Comparison of ENCODE assay signal across 8 cellular contexts in the genomic region with DNA sequence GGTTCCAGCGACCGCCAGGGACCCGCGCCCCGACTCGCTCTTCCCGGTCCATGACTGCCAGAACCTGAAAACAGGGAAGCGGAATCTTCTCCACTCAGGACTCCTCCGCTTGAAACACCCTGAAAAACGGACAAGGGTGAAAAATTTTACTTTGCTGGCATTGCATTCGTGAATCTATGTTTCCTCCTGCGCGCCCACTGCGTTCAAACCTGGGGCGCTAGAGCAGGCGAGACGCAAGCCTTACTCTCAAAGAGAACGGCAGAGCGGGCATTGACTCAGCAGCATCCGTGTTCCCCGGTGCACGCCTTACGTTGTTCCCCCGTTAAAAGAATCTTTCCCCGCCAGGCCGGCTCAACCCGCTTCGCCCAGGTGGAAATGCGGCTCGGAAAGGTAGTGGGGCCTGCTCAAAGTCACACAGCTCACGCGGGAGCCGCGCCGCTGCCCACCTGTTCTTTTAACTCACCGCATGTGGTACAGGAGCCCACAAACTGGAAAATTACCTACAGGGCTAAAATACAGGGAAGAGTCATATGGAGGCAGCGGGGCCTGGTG. TPM values are rescaled to one million over a fixed set of nuclear protein-coding genes. Genes with fewer than 3 reads are reported as not detected.
DNase-seq lines count a peak whose midpoint lies in the region; ATAC-seq, FAIRE-seq and TF ChIP-seq lines count a peak whose summit lies in the region.

No MANE protein-coding gene starts in this region.

- peaks cover 3 to 12% of the 10 kb centered on the region in 2 donors for H3K27me3 ChIP-seq in naive thymus-derived CD4-positive, alpha-beta T cell (ENCODE audit: control insufficient read depth in 2 of 2, insufficient read depth in 2 of 2, low read length in 2 of 2)
- H3K27me3 ChIP-seq in SJCRH30 = no peaks in the 10 kb centered on the region
- peaks cover 22 to 97% of the 10 kb centered on the region in 2 donors for H3K27me3 ChIP-seq in left lung

- 57% methylated on average over 34 of the region's 37 CpGs for WGBS in A549 (ENCODE audit: missing lambda C conversion rate)

- in situ Hi-C loops in astrocyte of the cerebellum (cut with HindIII; ENCODE audit: low sequenced_read_pairs) = loop anchor here (25.0 kb wide), 1 partner anchor 508 kb away; no protein-coding TSS in a partner anchor

- H3K4me1 ChIP-seq in A549 (peaks cover 16% of the 10 kb centered on the region; the same call in 1 of the 3 replicates), SJCRH30 (peaks cover 23% of the 10 kb centered on the region), left lung (peaks cover 5 to 15% of the 10 kb centered on the region in 2 donors)
- peaks cover 0 to 5% of the 10 kb centered on the region in 2 donors for H3K4me1 ChIP-seq in naive thymus-derived CD4-positive, alpha-beta T cell (ENCODE audit: control insufficient read depth in 2 of 2, insufficient read depth in 2 of 2, low read length in 2 of 2)

- H3K27me3 Mint-ChIP-seq in naive thymus-derived CD4-positive, alpha-beta T cell = peaks cover 49 to 85% (median 51%) of the 10 kb centered on the region in 5 donors

- H3K36me3 ChIP-seq in naive thymus-derived CD4-positive, alpha-beta T cell (ENCODE audit: control insufficient read depth in 2 of 3, insufficient read depth in 3 of 3, low read length in 3 of 3) = no peaks in the 10 kb centered on the region
- H3K36me3 ChIP-seq in SJCRH30 (no peaks in the 10 kb centered on the region), left lung (no peaks in the 10 kb centered on the region)

- peak overlapping the region; percentile 42 to 86 (median 77) for H3K4me3 Mint-ChIP-seq in naive thymus-derived CD4-positive, alpha-beta T cell

- ATAC-seq in A549 (no peak), sciatic nerve (no peak), left lung (no peak)
- no peak for ATAC-seq in naive thymus-derived CD4-positive, alpha-beta T cell

- no peaks in the 10 kb centered on the region for H3K36me3 Mint-ChIP-seq in naive thymus-derived CD4-positive, alpha-beta T cell

- no peak overlapping the region for H3K27ac Mint-ChIP-seq in naive thymus-derived CD4-positive, alpha-beta T cell

- TF ChIP-seq POLR2A in A549 (IDR thresholded peaks at IDR 0.05; ENCODE audit: low read length) = no peak

- peak overlapping the region; percentile 72 to 87 for H3K27ac ChIP-seq in A549
- no peak overlapping the region for H3K27ac ChIP-seq in naive thymus-derived CD4-positive, alpha-beta T cell (ENCODE audit: low read depth, low read length)
- no peak overlapping the region for H3K27ac ChIP-seq in SJCRH30
- no peak overlapping the region for H3K27ac ChIP-seq in left lung

- H3K9me3 Mint-ChIP-seq in naive thymus-derived CD4-positive, alpha-beta T cell = no peaks in the 10 kb centered on the region

- FAIRE-seq in A549 (lab: Jason Lieb, UNC) = no peak

- CTCF ChIA-PET in A549 (lab: Yijun Ruan, JAX) = interaction anchor here (0.6 to 6.3 kb wide), 27 partner anchors 11 to 534 kb away, joined by 3 to 150 read pairs (median 5); no protein-coding TSS in a partner anchor
- CTCF ChIA-PET in naive thymus-derived CD4-positive, alpha-beta T cell (lab: Charles Lee) = interaction anchor here (0.7 to 1.5 kb wide), 2 partner anchors 491 to 496 kb away, joined by 3 to 13 read pairs; no protein-coding TSS in a partner anchor

- H3K4me2 ChIP-seq in A549 = peak overlapping the region; percentile 84

- H3K4me1 Mint-ChIP-seq in naive thymus-derived CD4-positive, alpha-beta T cell = peaks cover 0 to 14% (median 7%) of the 10 kb centered on the region in 7 donors

- H3K9me3 ChIP-seq in A549 = no peaks in the 10 kb centered on the region
- no peaks in the 10 kb centered on the region for H3K9me3 ChIP-seq in naive thymus-derived CD4-positive, alpha-beta T cell (ENCODE audit: control insufficient read depth in 2 of 3, low read length in 3 of 3)
- H3K9me3 ChIP-seq in SJCRH30 (replicated peaks) = no peaks in the 10 kb centered on the region
- H3K9me3 ChIP-seq in left lung = no peaks in the 10 kb centered on the region

- TF ChIP-seq EP300 in A549 (IDR thresholded peaks at IDR 0.05) = no peak

- H3K4me3 ChIP-seq in A549 (peak overlapping the region; percentile 51), astrocyte of the cerebellum (ENCODE audit: low read depth, low read length) (peak overlapping the region; percentile 40), SJCRH30 (no peak overlapping the region), left lung (no peak overlapping the region)
- no peak overlapping the region for H3K4me3 ChIP-seq in naive thymus-derived CD4-positive, alpha-beta T cell (ENCODE audit: low read length)

- no peak for TF ChIP-seq CTCF in A549 (IDR thresholded peaks at IDR 0.05)
- TF ChIP-seq CTCF in GM20000 (IDR thresholded peaks at IDR 0.05; ENCODE audit: extremely low read depth, missing control alignments) = no peak
- TF ChIP-seq CTCF in astrocyte of the cerebellum (IDR thresholded peaks at IDR 0.05; ENCODE audit: low read depth, low read length, missing control alignments) = no peak
- no peak for TF ChIP-seq CTCF in left lung (IDR thresholded peaks at IDR 0.05)

- DNase-seq in A549 (ENCODE audit: low read depth in 1 of 2, low spot score in 1 of 2) (no peak), GM20000 (ENCODE audit: low spot score) (peak; percentile 25), astrocyte of the cerebellum (ENCODE audit: low read depth) (no peak), SJCRH30 (no peak), sciatic nerve (ENCODE audit: low spot score) (no peak), left lung (no peak), NCI-H2227 (lab: John Stamatoyannopoulos, UW; ENCODE audit: unreplicated experiment) (no peak)
- DNase-seq in naive thymus-derived CD4-positive, alpha-beta T cell = no peak

- 0 out of 5 replicates have a peak, but pooled peaks of 1 of the 2 experiments have one; percentile 4 for TF ChIP-seq RAD21 in A549 (conservative IDR thresholded peaks at IDR 0.05 in 1 of 2, IDR thresholded peaks at IDR 0.05 in 1 of 2)

- intact Hi-C loops in naive thymus-derived CD4-positive, alpha-beta T cell (cut with micrococcal nuclease) = loop anchor here (1.0 kb wide), 1 partner anchor 494 kb away; no protein-coding TSS in a partner anchor
- intact Hi-C loops in sciatic nerve (cut with DNase I) (no loop called here), left lung (cut with DNase I) (loop anchor here in 1 of 2 donors (5.0 kb wide), 1 partner anchor 493 kb away; no protein-coding TSS in a partner anchor)

- POLR2A ChIA-PET in A549 (lab: Yijun Ruan, JAX) = interaction anchor here (2.1 kb wide), 1 partner anchor 66 kb away, joined by 9 read pairs; no protein-coding TSS in a partner anchor
- POLR2A ChIA-PET in naive thymus-derived CD4-positive, alpha-beta T cell (lab: Charles Lee) = no interaction called here

TF ChIP-seq in A549, 52 proteins besides CTCF, POLR2A, EP300 and RAD21:
- TF ChIP-seq TP53 (CRISPR knock-in tag; IDR thresholded peaks at IDR 0.05) = no peak
- TF ChIP-seq HES2 (IDR thresholded peaks at IDR 0.05) = no peak
- TF ChIP-seq KDM1A (IDR thresholded peaks at IDR 0.05; ENCODE audit: low read depth) = no peak
- TF ChIP-seq ATOH8 (CRISPR knock-in tag; IDR thresholded peaks at IDR 0.05; ENCODE audit: low read depth) = no peak
- no peak for TF ChIP-seq RNF2 (IDR thresholded peaks at IDR 0.05; ENCODE audit: borderline replicate concordance, low read depth)
- TF ChIP-seq MYC (IDR thresholded peaks at IDR 0.05; ENCODE audit: borderline replicate concordance, low read length) = no peak

RNA-seq across cellular contexts. Expression of gene DRD1, which starts 1.0 kb away (rescaled TPM):
- polyA plus RNA-seq in A549 (2011; rRNA removed) = 5.7 and 6.6 TPM in 2 replicates
- polyA plus RNA-seq in A549 (2012; cell fraction: cytosol; rRNA removed) = 1.6 and 2.0 TPM in 2 replicates
- 4.5 and 5.5 TPM in 2 replicates for polyA plus RNA-seq in A549 (2012; cell fraction: nucleus; rRNA removed)
- 0.85 to 0.90 TPM (median 0.87 TPM) in 3 replicates for polyA plus RNA-seq in A549 (2017; fragmentation: RNase III; extraction: RNeasy Plus Mini Kit Qiagen cat#74134 plus additional on column Dnase treatment)
- polyA minus RNA-seq in A549 (2011; rRNA and poly(A)+ RNA removed) = 7.0 and 9.8 TPM in 2 replicates
- total RNA-seq in naive thymus-derived CD4-positive, alpha-beta T cell = not detected
- polyA plus RNA-seq in naive thymus-derived CD4-positive, alpha-beta T cell = not detected
- total RNA-seq in SJCRH30 (2014; rRNA removed; shearing (Covaris generic)) = not detected in 2 replicates
- 0.89 TPM for total RNA-seq in sciatic nerve
- total RNA-seq in left lung = under 1 TPM; 0.17 to 0.37 TPM

RNA-seq across cellular contexts. Expression of gene SFXN1, which starts 33.4 kb away (rescaled TPM):
- polyA plus RNA-seq in A549 (2011; rRNA removed) = 190 and 199 TPM in 2 replicates
- 108 and 126 TPM in 2 replicates for polyA plus RNA-seq in A549 (2012; cell fraction: cytosol; rRNA removed)
- polyA plus RNA-seq in A549 (2012; cell fraction: nucleus; rRNA removed) = 60.2 and 71.0 TPM in 2 replicates
- 76.9 to 79.6 TPM (median 79.5 TPM) in 3 replicates for polyA plus RNA-seq in A549 (2017; fragmentation: RNase III; extraction: RNeasy Plus Mini Kit Qiagen cat#74134 plus additional on column Dnase treatment)
- 209 and 241 TPM in 2 replicates for polyA minus RNA-seq in A549 (2011; rRNA and poly(A)+ RNA removed)
- total RNA-seq in naive thymus-derived CD4-positive, alpha-beta T cell = 100 to 1,000 TPM in 1 of 5 experiments, 10 to 100 TPM in 4; 58.7 to 177 (median 88.9) TPM
- 10 to 100 TPM; 40.2 to 64.0 TPM for polyA plus RNA-seq in naive thymus-derived CD4-positive, alpha-beta T cell
- 181 and 187 TPM in 2 replicates for total RNA-seq in SJCRH30 (2014; rRNA removed; shearing (Covaris generic))
- 22.6 TPM for total RNA-seq in sciatic nerve
- total RNA-seq in left lung = 10 to 100 TPM; 29.2 to 30.9 TPM

Comparison
In these comparisons a context has a peak if more than half of its experiments do, and no peak if none do; other contexts are left out.
1. H3K27ac ChIP-seq: peak in A549 (2 of 2); none in naive thymus-derived CD4-positive, alpha-beta T cell (single experiment), SJCRH30 (single experiment) and left lung (0 of 2).
2. H3K4me3 ChIP-seq: peak in A549 (single experiment) and astrocyte of the cerebellum (single experiment); none in naive thymus-derived CD4-positive, alpha-beta T cell (single experiment), SJCRH30 (single experiment) and left lung (0 of 2).